In genomic region chr17:6831662-6832263, GRCh38 we compare ENCODE assay signal across 8 cellular contexts. TPM values are rescaled to one million over a fixed set of nuclear protein-coding genes. Genes with fewer than 3 reads are reported as not detected.
DNase-seq lines count a peak whose midpoint lies in the region; ATAC-seq, FAIRE-seq and TF ChIP-seq lines count a peak whose summit lies in the region.

TEKT1 (minus strand) TSS chr17:6831729; CDS start chr17:6830376, 1,353 bp downstream.

- peak; percentile 92 for ATAC-seq in CD8-positive, alpha-beta T cell
- ATAC-seq in activated CD4-positive, alpha-beta T cell treated with anti-CD3 and anti-CD28 coated beads for 36 hours: peak; percentile 90
- ATAC-seq in HG03025 (IDR thresholded peaks at IDR 0.05; ENCODE audit: low FRiP score, unreplicated experiment): no peak

- CTCF ChIA-PET in CD8-positive, alpha-beta T cell (lab: Charles Lee): interaction anchor here (0.6 to 2.5 kb wide), 2 partner anchors 11 to 190 kb away, joined by 3 to 15 read pairs; no protein-coding TSS in a partner anchor
- CTCF ChIA-PET in activated CD4-positive, alpha-beta T cell treated with anti-CD3 and anti-CD28 coated beads for 36 hours (lab: Charles Lee): interaction anchor here (0.7 to 3.3 kb wide), 2 partner anchors 11 to 79 kb away, joined by 4 to 19 read pairs; no protein-coding TSS in a partner anchor

- peaks cover 12% of the 10 kb centered on the region for H3K4me1 ChIP-seq in CD8-positive, alpha-beta T cell (ENCODE audit: insufficient read depth, low read length)
- no peaks in the 10 kb centered on the region for H3K4me1 ChIP-seq in HUES64 (ENCODE audit: insufficient read depth, low read length)
- H3K4me1 ChIP-seq in colonic mucosa: peaks cover 5% of the 10 kb centered on the region
- H3K4me1 ChIP-seq in kidney (ENCODE audit: control insufficient read depth in 1 of 2, insufficient read depth in 1 of 2, low read depth in 1 of 2, low read length in 2 of 2): no peaks in the 10 kb centered on the region

- intact Hi-C loops in CD8-positive, alpha-beta T cell (cut with DNase I, micrococcal nuclease): loop anchor here in 1 of 2 experiments (5.0 kb wide), 1 partner anchor 164 kb away; no protein-coding TSS in a partner anchor
- intact Hi-C loops in activated CD4-positive, alpha-beta T cell treated with anti-CD3 and anti-CD28 coated beads for 36 hours (cut with DNase I, micrococcal nuclease): no loop called here
- intact Hi-C loops in colonic mucosa (cut with DNase I) (loop anchor here (10.0 kb wide), 1 partner anchor 167 kb away; no protein-coding TSS in a partner anchor), kidney (cut with DNase I) (no loop called here)

- H3K27ac Mint-ChIP-seq in CD8-positive, alpha-beta T cell: no peak within 1 kb of the TSS
- no peak within 1 kb of the TSS for H3K27ac Mint-ChIP-seq in activated CD4-positive, alpha-beta T cell treated with anti-CD3 and anti-CD28 coated beads for 36 hours

- FAIRE-seq in kidney (lab: Jason Lieb, UNC): no peak

- H3K4me1 Mint-ChIP-seq in CD8-positive, alpha-beta T cell (ENCODE audit: low read depth): peaks cover 9% of the 10 kb centered on the region
- H3K4me1 Mint-ChIP-seq in activated CD4-positive, alpha-beta T cell treated with anti-CD3 and anti-CD28 coated beads for 36 hours: peaks cover 15% of the 10 kb centered on the region

- POLR2A ChIA-PET in CD8-positive, alpha-beta T cell (lab: Charles Lee): no interaction called here
- POLR2A ChIA-PET in activated CD4-positive, alpha-beta T cell treated with anti-CD3 and anti-CD28 coated beads for 36 hours (lab: Charles Lee): no interaction called here

- H3K36me3 Mint-ChIP-seq in CD8-positive, alpha-beta T cell: no peaks in the 10 kb centered on the region
- H3K36me3 Mint-ChIP-seq in activated CD4-positive, alpha-beta T cell treated with anti-CD3 and anti-CD28 coated beads for 36 hours (ENCODE audit: low read depth): no peaks in the 10 kb centered on the region

- peak within 1 kb of the TSS; percentile 31 for H3K27ac ChIP-seq in CD8-positive, alpha-beta T cell (ENCODE audit: low read depth, low read length)
- H3K27ac ChIP-seq in HUES64 (ENCODE audit: low read depth, low read length): no peak within 1 kb of the TSS
- no peak within 1 kb of the TSS for H3K27ac ChIP-seq in colonic mucosa
- no peak within 1 kb of the TSS for H3K27ac ChIP-seq in kidney (ENCODE audit: low read depth in 2 of 2, low read length in 2 of 2)

- H3K27me3 Mint-ChIP-seq in CD8-positive, alpha-beta T cell (ENCODE audit: low read depth): peaks cover 52% of the 10 kb centered on the region
- peaks cover 31% of the 10 kb centered on the region for H3K27me3 Mint-ChIP-seq in activated CD4-positive, alpha-beta T cell treated with anti-CD3 and anti-CD28 coated beads for 36 hours

- no peaks in the 10 kb centered on the region for H3K9me3 Mint-ChIP-seq in CD8-positive, alpha-beta T cell
- H3K9me3 Mint-ChIP-seq in activated CD4-positive, alpha-beta T cell treated with anti-CD3 and anti-CD28 coated beads for 36 hours (ENCODE audit: low read depth): no peaks in the 10 kb centered on the region

- H3K4me3 Mint-ChIP-seq in CD8-positive, alpha-beta T cell: peak within 1 kb of the TSS; percentile 82
- H3K4me3 Mint-ChIP-seq in activated CD4-positive, alpha-beta T cell treated with anti-CD3 and anti-CD28 coated beads for 36 hours: peak within 1 kb of the TSS; percentile 46

- peak within 1 kb of the TSS; percentile 21; the same call in 1 of the 2 replicates for H3K9ac ChIP-seq in HUES64 (ENCODE audit: low read depth, low read length)
- no peak within 1 kb of the TSS for H3K9ac ChIP-seq in colonic mucosa (ENCODE audit: low read depth in 2 of 2, low read length in 2 of 2)
- H3K9ac ChIP-seq in kidney (ENCODE audit: low read length in 2 of 2): peak within 1 kb of the TSS in 1 of 2 donors; percentile 15

- WGBS in HUES64: 6% methylated on average over 35 of the region's 35 CpGs

- H3K4me3 ChIP-seq in CD8-positive, alpha-beta T cell (ENCODE audit: low read depth, low read length): peak within 1 kb of the TSS; percentile 49
- H3K4me3 ChIP-seq in HUES64 (ENCODE audit: low read length) (peak within 1 kb of the TSS; percentile 56), colonic mucosa (peak within 1 kb of the TSS; percentile 17), kidney (ENCODE audit: low read length in 2 of 2) (peak within 1 kb of the TSS; percentile 41 to 48)

- no peaks in the 10 kb centered on the region for H3K36me3 ChIP-seq in CD8-positive, alpha-beta T cell (ENCODE audit: insufficient read depth, low read length)
- H3K36me3 ChIP-seq in HUES64 (ENCODE audit: insufficient read depth, low read length): no peaks in the 10 kb centered on the region
- no peaks in the 10 kb centered on the region for H3K36me3 ChIP-seq in colonic mucosa
- H3K36me3 ChIP-seq in kidney (ENCODE audit: control insufficient read depth in 1 of 2, insufficient read depth in 2 of 2, low read length in 2 of 2): no peaks in the 10 kb centered on the region

- peak; percentile 50 to 83 (median 74) for DNase-seq in CD8-positive, alpha-beta T cell
- peak; percentile 80 for DNase-seq in activated CD4-positive, alpha-beta T cell treated with anti-CD3 and anti-CD28 coated beads for 36 hours
- DNase-seq in colonic mucosa (peak; percentile 55), kidney (peak; percentile 92), dedifferentiated amniotic fluid mesenchymal stem cell (ENCODE audit: extremely low spot score) (no peak)
- peak; percentile 21 to 35 for DNase-seq in stimulated activated CD4-positive, alpha-beta T cell treated with anti-CD3 and anti-CD28 coated beads, Interleukin-15, amount 100 ng/mL, for 1 hour (ENCODE audit: low read depth in 1 of 2, low spot score in 1 of 2)

- TF ChIP-seq CTCF in CD8-positive, alpha-beta T cell (IDR thresholded peaks at IDR 0.05): no peak
- TF ChIP-seq CTCF in colonic mucosa (IDR thresholded peaks at IDR 0.05): no peak
- no peak for TF ChIP-seq CTCF in kidney (IDR thresholded peaks at IDR 0.05; ENCODE audit: borderline replicate concordance, extremely low read depth, insufficient read depth)

- H3K9me3 ChIP-seq in CD8-positive, alpha-beta T cell (ENCODE audit: low read length): no peaks in the 10 kb centered on the region
- no peaks in the 10 kb centered on the region for H3K9me3 ChIP-seq in HUES64 (ENCODE audit: insufficient read depth, low read depth, low read length)
- H3K9me3 ChIP-seq in colonic mucosa: no peaks in the 10 kb centered on the region
- H3K9me3 ChIP-seq in kidney (ENCODE audit: control insufficient read depth in 1 of 2, low read length in 2 of 2): no peaks in the 10 kb centered on the region

- H3K27me3 ChIP-seq in CD8-positive, alpha-beta T cell (ENCODE audit: insufficient read depth, low read length): peaks cover 31% of the 10 kb centered on the region
- peaks cover 58% of the 10 kb centered on the region for H3K27me3 ChIP-seq in HUES64 (ENCODE audit: insufficient read depth, low read length)
- peaks cover 28% of the 10 kb centered on the region for H3K27me3 ChIP-seq in colonic mucosa

RNA-seq across cellular contexts. Expression of gene TEKT1, which starts in this region (rescaled TPM):
- not detected for total RNA-seq in CD8-positive, alpha-beta T cell
- not detected for polyA plus RNA-seq in HUES64 (2013, experiment 1 of 2)
- polyA plus RNA-seq in HUES64 (2013, experiment 2 of 2): not detected
- not detected for total RNA-seq in activated CD4-positive, alpha-beta T cell treated with anti-CD3 and anti-CD28 coated beads for 36 hours
- total RNA-seq in colonic mucosa: not detected
- total RNA-seq in kidney: 0.06 TPM
- polyA plus RNA-seq in kidney (ENCODE audit: insufficient read depth, low read depth, low replicate concordance): not detected

Comparison
In these comparisons a context has a peak if more than half of its experiments do, and no peak if none do; other contexts are left out.
1. Peak in DNase-seq, ATAC-seq, H3K4me3 ChIP-seq and H3K27ac ChIP-seq in CD8-positive, alpha-beta T cell; RNA of the gene not detected or under 1 TPM.
2. Peak in DNase-seq and ATAC-seq in activated CD4-positive, alpha-beta T cell treated with anti-CD3 and anti-CD28 coated beads for 36 hours; RNA of the gene not detected or under 1 TPM.
3. Peak in DNase-seq and H3K4me3 ChIP-seq in colonic mucosa; RNA of the gene not detected or under 1 TPM.
4. Peak in DNase-seq and H3K4me3 ChIP-seq in kidney; RNA of the gene not detected or under 1 TPM.